16 cellular contexts compared by ENCODE assay signal in the genomic region with DNA sequence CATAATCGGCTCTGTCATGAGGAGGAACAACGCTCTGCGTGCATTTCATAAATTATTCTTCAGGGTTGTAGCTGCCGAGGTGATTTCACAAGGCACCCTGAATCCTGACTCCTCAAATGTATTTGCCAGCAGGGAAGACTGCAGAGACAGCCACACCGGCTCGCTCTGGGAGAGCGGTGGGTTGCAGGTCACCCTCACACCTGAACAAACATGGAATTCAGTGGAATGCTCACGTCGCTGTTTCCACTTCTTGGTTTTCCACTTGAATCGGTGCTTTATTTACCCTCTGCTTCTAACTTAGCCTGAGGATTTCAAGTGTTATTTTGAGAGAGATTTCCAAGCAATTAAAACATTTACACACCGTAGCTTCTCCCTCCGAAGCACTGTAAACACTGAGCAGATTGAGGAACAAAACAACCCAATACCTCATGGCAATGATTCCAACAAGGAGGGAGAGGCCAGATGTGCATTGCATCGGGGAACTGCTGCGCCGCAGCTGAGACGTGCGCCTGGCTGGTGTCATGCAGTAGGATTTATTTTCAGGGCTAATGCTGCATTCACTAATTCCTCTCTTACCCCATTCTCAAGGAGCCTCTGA. TPM values are rescaled to one million over a fixed set of nuclear protein-coding genes. Genes with fewer than 3 reads are reported as not detected.
"Had no signal": no experiment of that assay in that cellular context is flagged by ENCODE, and none has a peak within 500 bp of the region (broad histone marks: within the 10 kb centered on the region; RNA-seq: fewer than 3 reads in every experiment).

No MANE protein-coding gene starts in this region.

- H3K9me3 Mint-ChIP-seq: activated T-cell treated with anti-CD3 and anti-CD28 coated beads, Interleukin-2, amount 50 U/mL, for 24 hours; T-cell had no signal

- H3K4me1 ChIP-seq: colonic mucosa, esophagus squamous epithelium, left ventricle myocardium inferior, pancreas, tibial nerve had no signal

- ATAC-seq: pancreas, T-cell had no signal

- H3K4me3 ChIP-seq: colonic mucosa, esophagus squamous epithelium, left ventricle myocardium inferior, pancreas, tibial nerve had no signal

- H3K4me3 Mint-ChIP-seq: activated T-cell treated with anti-CD3 and anti-CD28 coated beads, Interleukin-2, amount 50 U/mL, for 24 hours had no signal

- DNase-seq: activated CD4-positive, alpha-beta T cell treated with anti-CD3 and anti-CD28 coated beads, Interleukin-2, amount 50 U/mL, for 1 hour; activated naive CD4-positive, alpha-beta T cell; activated T-cell treated with anti-CD3 and anti-CD28 coated beads, Interleukin-2, amount 50 U/mL, for 24 hours; caudate nucleus; colonic mucosa; esophagus squamous epithelium; foreskin fibroblast; left ventricle myocardium inferior; mesendoderm; pancreas; stimulated activated CD4-positive, alpha-beta T cell treated with anti-CD3 and anti-CD28 coated beads, Interleukin-15, amount 100 ng/mL, for 24 hours; stimulated activated CD4-positive, alpha-beta T cell treated with anti-CD3 and anti-CD28 coated beads, Interleukin-4, amount 100 ng/mL, for 24 hours; T-cell had no signal

- H3K27me3 Mint-ChIP-seq: activated T-cell treated with anti-CD3 and anti-CD28 coated beads, Interleukin-2, amount 50 U/mL, for 24 hours; T-cell had no signal

- H3K27ac ChIP-seq: colonic mucosa, esophagus squamous epithelium, left ventricle myocardium inferior, pancreas, tibial nerve had no signal

- H3K36me3 Mint-ChIP-seq: T-cell had no signal

- H3K27ac Mint-ChIP-seq: activated T-cell treated with anti-CD3 and anti-CD28 coated beads, Interleukin-2, amount 50 U/mL, for 24 hours had no signal

- H3K27me3 ChIP-seq: colonic mucosa, pancreas, tibial nerve had no signal

- H3K9me3 ChIP-seq: colonic mucosa, esophagus squamous epithelium, left ventricle myocardium inferior, pancreas, tibial nerve had no signal

- H3K36me3 ChIP-seq: colonic mucosa, esophagus squamous epithelium, left ventricle myocardium inferior, pancreas, tibial nerve had no signal

RNA-seq across cellular contexts. Expression of a gene that starts 59.5 kb away (rescaled TPM):
- total RNA-seq: esophagus squamous epithelium, left ventricle myocardium inferior, renal cortical epithelial cell, skeletal muscle tissue, T-cell, tibial nerve had no signal
